In the genomic region with DNA sequence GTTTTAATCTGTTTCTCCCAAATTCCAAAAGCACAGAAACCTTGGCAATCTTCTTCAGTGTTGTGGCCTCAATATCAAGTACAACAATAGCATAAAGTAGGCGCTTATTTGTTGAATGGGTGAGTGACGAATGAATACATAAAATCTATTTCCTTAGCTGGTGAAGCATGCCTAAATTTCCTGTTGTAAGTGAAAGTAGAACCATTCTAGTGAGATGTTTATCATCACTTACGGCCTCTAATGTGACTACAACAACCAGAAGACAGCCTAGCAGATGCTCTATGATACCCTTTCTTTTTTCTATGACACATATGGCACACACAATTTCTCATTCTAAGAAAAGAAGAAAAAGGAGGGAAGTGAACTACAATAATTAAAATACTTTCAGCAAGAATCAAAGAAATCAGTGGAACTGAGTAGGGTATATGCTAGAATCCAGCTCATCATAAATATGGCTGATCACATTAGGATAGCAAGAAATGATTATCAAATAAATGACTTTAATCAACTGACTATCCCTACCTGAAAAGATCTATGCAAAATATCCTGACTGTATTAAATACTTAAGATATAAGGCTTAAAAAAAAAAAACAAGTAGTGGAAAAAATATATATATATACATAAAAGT, we compare ENCODE assay signal across 9 cellular contexts.
A peak's percentile ranks its signal among the peaks of the same experiment; 100 is the strongest.
DNase-seq lines count a peak whose midpoint lies in the region; ATAC-seq and TF ChIP-seq lines count a peak whose summit lies in the region.
"Had no signal": no experiment of that assay in that cellular context is flagged by ENCODE, and none has a peak within 500 bp of the region (broad histone marks: within the 10 kb centered on the region; RNA-seq: fewer than 3 reads in every experiment).

No MANE protein-coding gene starts in this region.

- H3K36me3 Mint-ChIP-seq in activated CD4-positive, alpha-beta T cell treated with anti-CD3 and anti-CD28 coated beads, Interleukin-2, amount 10 ng/mL, durations not matched to agents 7 days and 5 days (ENCODE audit: low read depth) = peaks cover 9% of the 10 kb centered on the region
- H3K36me3 Mint-ChIP-seq in activated CD8-positive, alpha-beta T cell treated with anti-CD3 and anti-CD28 coated beads, Interleukin-2, amount 10 ng/mL, durations not matched to agents 7 days and 5 days (ENCODE audit: low read depth) = peaks cover 3% of the 10 kb centered on the region
- peaks cover 26% of the 10 kb centered on the region for H3K36me3 Mint-ChIP-seq in stimulated activated memory B cell treated with anti-CD40 and anti-IgM and Interleukin-4, amounts not matched to agents 10 μg/mL and 1 μg/mL and 100 μg/mL, for 72 hours

- dilution Hi-C loops in mammary epithelial cell (cut with HindIII; ENCODE audit: low sequenced_read_pairs) = no loop called here

- H3K9me3 Mint-ChIP-seq in activated CD4-positive, alpha-beta T cell treated with anti-CD3 and anti-CD28 coated beads, Interleukin-2, amount 10 ng/mL, durations not matched to agents 7 days and 5 days = no peaks in the 10 kb centered on the region
- H3K9me3 Mint-ChIP-seq in activated CD8-positive, alpha-beta T cell treated with anti-CD3 and anti-CD28 coated beads, Interleukin-2, amount 10 ng/mL, durations not matched to agents 7 days and 5 days (ENCODE audit: insufficient read depth) = no peaks in the 10 kb centered on the region
- no peaks in the 10 kb centered on the region for H3K9me3 Mint-ChIP-seq in stimulated activated memory B cell treated with anti-CD40 and anti-IgM and Interleukin-4, amounts not matched to agents 10 μg/mL and 1 μg/mL and 100 μg/mL, for 72 hours

- no peaks in the 10 kb centered on the region for H3K36me3 ChIP-seq in mammary epithelial cell (ENCODE audit: insufficient read depth, low read length)

- no peak overlapping the region for H3K4me2 ChIP-seq in mammary epithelial cell (ENCODE audit: insufficient read depth, low read depth, low read length)

- no peaks in the 10 kb centered on the region for H3K79me2 ChIP-seq in mammary epithelial cell (ENCODE audit: insufficient read depth, low read length)

- TF ChIP-seq CTCF in mammary epithelial cell (conservative IDR thresholded peaks at IDR 0.05 in 1 of 2, IDR thresholded peaks at IDR 0.05 in 1 of 2; ENCODE audit: extremely low read depth in 1 of 2, insufficient read depth in 1 of 2, low read depth in 1 of 2, low read length in 2 of 2) = no peak

- in situ Hi-C loops in mammary epithelial cell (cut with MboI; ENCODE audit: low sequenced_read_pairs in 2 of 2) = no loop called here

- intact Hi-C loops in mammary epithelial cell (cut with micrococcal nuclease) = loop anchor here (5.0 kb wide), 2 partner anchors 80 to 865 kb away; no protein-coding TSS in a partner anchor

- no peaks in the 10 kb centered on the region for H3K9me3 ChIP-seq in mammary epithelial cell (replicated peaks; ENCODE audit: insufficient read depth, low read length)

- no TSS peak for BruUV-seq in mammary epithelial cell (replicated peaks; lab: Mats Ljungman, UMichigan)

- no peaks in the 10 kb centered on the region for H3K27me3 Mint-ChIP-seq in activated CD4-positive, alpha-beta T cell treated with anti-CD3 and anti-CD28 coated beads, Interleukin-2, amount 10 ng/mL, durations not matched to agents 7 days and 5 days
- no peaks in the 10 kb centered on the region for H3K27me3 Mint-ChIP-seq in activated CD8-positive, alpha-beta T cell treated with anti-CD3 and anti-CD28 coated beads, Interleukin-2, amount 10 ng/mL, durations not matched to agents 7 days and 5 days (ENCODE audit: low read depth)
- H3K27me3 Mint-ChIP-seq in stimulated activated memory B cell treated with anti-CD40 and anti-IgM and Interleukin-4, amounts not matched to agents 10 μg/mL and 1 μg/mL and 100 μg/mL, for 72 hours = no peaks in the 10 kb centered on the region

- H3K4me3 Mint-ChIP-seq in activated CD4-positive, alpha-beta T cell treated with anti-CD3 and anti-CD28 coated beads, Interleukin-2, amount 10 ng/mL, durations not matched to agents 7 days and 5 days = peak overlapping the region; percentile 47
- peak overlapping the region; percentile 50 for H3K4me3 Mint-ChIP-seq in activated CD8-positive, alpha-beta T cell treated with anti-CD3 and anti-CD28 coated beads, Interleukin-2, amount 10 ng/mL, durations not matched to agents 7 days and 5 days
- peak overlapping the region; percentile 53 for H3K4me3 Mint-ChIP-seq in stimulated activated memory B cell treated with anti-CD40 and anti-IgM and Interleukin-4, amounts not matched to agents 10 μg/mL and 1 μg/mL and 100 μg/mL, for 72 hours

- H2AFZ ChIP-seq in mammary epithelial cell (ENCODE audit: low read depth, low read length) = no peak overlapping the region

- no peak overlapping the region for H3K27ac ChIP-seq in mammary epithelial cell (ENCODE audit: insufficient read depth, low read depth, low read length)

- POLR2A ChIA-PET in activated CD4-positive, alpha-beta T cell treated with anti-CD3 and anti-CD28 coated beads, Interleukin-2, amount 10 ng/mL, durations not matched to agents 7 days and 5 days (lab: Charles Lee) = interaction anchor here (0.6 kb wide), 1 partner anchor 142 kb away, joined by 3 read pairs; no protein-coding TSS in a partner anchor
- POLR2A ChIA-PET in activated CD8-positive, alpha-beta T cell treated with anti-CD3 and anti-CD28 coated beads, Interleukin-2, amount 10 ng/mL, durations not matched to agents 7 days and 5 days (lab: Charles Lee) = interaction anchor here (0.6 to 1.3 kb wide), 2 partner anchors 67 to 146 kb away, joined by 4 read pairs; a partner anchor contains a TSS

- no peaks in the 10 kb centered on the region for H4K20me1 ChIP-seq in mammary epithelial cell (ENCODE audit: insufficient read depth, low read length)

- H3K9ac ChIP-seq in mammary epithelial cell (ENCODE audit: insufficient read depth, low read length) = no peak overlapping the region

- no peak overlapping the region for H3K4me3 ChIP-seq in mammary epithelial cell (replicated peaks in 1 of 3; ENCODE audit: insufficient read depth in 1 of 3, low read depth in 2 of 3, low read length in 3 of 3)

- H3K27me3 ChIP-seq in mammary epithelial cell (ENCODE audit: insufficient read depth, low read length) = no peaks in the 10 kb centered on the region

- H3K27ac Mint-ChIP-seq in activated CD4-positive, alpha-beta T cell treated with anti-CD3 and anti-CD28 coated beads, Interleukin-2, amount 10 ng/mL, durations not matched to agents 7 days and 5 days = peak overlapping the region; percentile 95
- peak overlapping the region; percentile 86 for H3K27ac Mint-ChIP-seq in activated CD8-positive, alpha-beta T cell treated with anti-CD3 and anti-CD28 coated beads, Interleukin-2, amount 10 ng/mL, durations not matched to agents 7 days and 5 days
- peak overlapping the region; percentile 90 for H3K27ac Mint-ChIP-seq in stimulated activated memory B cell treated with anti-CD40 and anti-IgM and Interleukin-4, amounts not matched to agents 10 μg/mL and 1 μg/mL and 100 μg/mL, for 72 hours

- peak; percentile 22 for DNase-seq in activated CD4-positive, alpha-beta T cell treated with anti-CD3 and anti-CD28 coated beads, Interleukin-2, amount 10 ng/mL, durations not matched to agents 7 days and 5 days
- no peak for DNase-seq in activated CD4-positive, alpha-beta T cell treated with anti-CD3 and anti-CD28 coated beads for 4 hours
- no peak for DNase-seq in activated CD8-positive, alpha-beta T cell treated with anti-CD3 and anti-CD28 coated beads, Interleukin-2, amount 10 ng/mL, durations not matched to agents 7 days and 5 days
- DNase-seq in AG20443 (ENCODE audit: low spot score) (no peak), mammary epithelial cell (no peak)
- DNase-seq: activated CD4-positive, alpha-beta T cell treated with anti-CD3 and anti-CD28 coated beads, Interleukin-2, amount 50 U/mL, for 4 hours had no signal

- peaks cover 19% of the 10 kb centered on the region for H3K4me1 Mint-ChIP-seq in activated CD4-positive, alpha-beta T cell treated with anti-CD3 and anti-CD28 coated beads, Interleukin-2, amount 10 ng/mL, durations not matched to agents 7 days and 5 days
- peaks cover 18% of the 10 kb centered on the region for H3K4me1 Mint-ChIP-seq in activated CD8-positive, alpha-beta T cell treated with anti-CD3 and anti-CD28 coated beads, Interleukin-2, amount 10 ng/mL, durations not matched to agents 7 days and 5 days (ENCODE audit: low read depth)
- H3K4me1 Mint-ChIP-seq in stimulated activated memory B cell treated with anti-CD40 and anti-IgM and Interleukin-4, amounts not matched to agents 10 μg/mL and 1 μg/mL and 100 μg/mL, for 72 hours = peaks cover 29% of the 10 kb centered on the region

- WGBS in mammary epithelial cell (ENCODE audit: low coverage, missing lambda C conversion rate) = 93% methylated on average over 3 of the region's 3 CpGs

- CTCF ChIA-PET in activated CD4-positive, alpha-beta T cell treated with anti-CD3 and anti-CD28 coated beads, Interleukin-2, amount 10 ng/mL, durations not matched to agents 7 days and 5 days (lab: Charles Lee) = interaction anchor here (0.6 to 1.7 kb wide), 4 partner anchors 18 to 831 kb away, joined by 3 to 4 read pairs (median 3); no protein-coding TSS in a partner anchor
- CTCF ChIA-PET in activated CD8-positive, alpha-beta T cell treated with anti-CD3 and anti-CD28 coated beads, Interleukin-2, amount 10 ng/mL, durations not matched to agents 7 days and 5 days (lab: Charles Lee) = interaction anchor here (0.8 to 3.6 kb wide), 6 partner anchors 10 to 538 kb away, joined by 3 to 20 read pairs (median 10); no protein-coding TSS in a partner anchor
- CTCF ChIA-PET in mammary epithelial cell (lab: Charles Lee; ENCODE audit: low non-redundant PET) = interaction anchor here (0.6 kb wide), 1 partner anchor 11 kb away, joined by 3 read pairs; no protein-coding TSS in a partner anchor

- H3K4me1 ChIP-seq in mammary epithelial cell (ENCODE audit: insufficient read depth, low read length) = no peaks in the 10 kb centered on the region

- ATAC-seq in HG02678 (IDR thresholded peaks at IDR 0.05; ENCODE audit: unreplicated experiment) (peak; percentile 68), HG03439 (IDR thresholded peaks at IDR 0.05; ENCODE audit: unreplicated experiment) (no peak)
- peak; percentile 96 for ATAC-seq in activated CD8-positive, alpha-beta T cell treated with anti-CD3 and anti-CD28 coated beads, Interleukin-2, amount 10 ng/mL, durations not matched to agents 7 days and 5 days
- peak; percentile 88 for ATAC-seq in stimulated activated memory B cell treated with anti-CD40 and anti-IgM and Interleukin-4, amounts not matched to agents 10 μg/mL and 1 μg/mL and 100 μg/mL, for 72 hours
